ENCODE assay signal across 25 cellular contexts in the genomic region with DNA sequence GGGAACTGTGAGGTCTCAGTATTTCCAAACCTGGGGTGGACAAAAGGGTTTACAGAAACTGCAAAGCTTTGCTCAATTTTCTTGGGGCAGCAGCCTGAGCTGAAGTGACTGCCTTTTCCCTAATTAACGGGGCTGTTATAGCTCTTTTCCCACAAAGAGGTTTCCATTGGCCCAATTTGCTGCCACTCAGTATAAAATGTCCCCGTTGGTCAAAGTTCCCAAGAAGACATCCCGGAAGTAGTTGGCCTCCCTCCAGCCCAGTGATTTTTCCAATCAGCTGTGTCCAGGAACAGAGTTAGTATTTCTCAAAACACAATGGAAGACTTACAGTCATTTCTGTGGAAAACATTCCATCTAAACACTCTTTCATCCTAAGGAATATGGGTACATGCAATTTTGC.
DNase-seq lines count a peak whose midpoint lies in the region; ATAC-seq, FAIRE-seq and TF ChIP-seq lines count a peak whose summit lies in the region.
"Had no signal": no experiment of that assay in that cellular context is flagged by ENCODE, and none has a peak within 500 bp of the region (broad histone marks: within the 10 kb centered on the region; RNA-seq: fewer than 3 reads in every experiment).

No MANE protein-coding gene starts in this region.

- no peak overlapping the region for H3K56ac ChIP-seq in H1 (replicated peaks; ENCODE audit: insufficient read length, low read depth, low read length)

- WGBS in H1 (ENCODE audit: extremely low coverage in 1 of 2, insufficient coverage in 1 of 2, insufficient read length in 1 of 2, insufficient replicate concordance in 2 of 2, low coverage in 1 of 2, low lambda C conversion rate in 2 of 2, missing lambda C conversion rate in 1 of 2), 2 experiments, result 89% methylated on average over 3 of the region's 3 CpGs; no CpG with 5 or more reads in 1 of the 2 experiments

- H3K4me3 ChIP-seq in BE2C (ENCODE audit: low read depth, low read length) (no peak overlapping the region), SJCRH30 (no peak overlapping the region), H1 (ENCODE audit: extremely low read depth in 1 of 4, insufficient read depth in 2 of 4, low read depth in 3 of 4, low read length in 4 of 4) (no peak overlapping the region), H7 (ENCODE audit: insufficient read depth, low read depth, low read length) (no peak overlapping the region)
- H3K4me3 ChIP-seq: A549, left ventricle myocardium inferior, Peyer's patch, skin epidermis, thyroid gland had no signal

- H3K4me1 ChIP-seq in BE2C (no peaks in the 10 kb centered on the region), SJCRH30 (no peaks in the 10 kb centered on the region), H1 (replicated peaks in 1 of 4; ENCODE audit: control insufficient read depth in 3 of 4, insufficient read depth in 4 of 4, low read length in 3 of 4) (no peaks in the 10 kb centered on the region)
- H3K4me1 ChIP-seq: A549, foreskin keratinocyte, left ventricle myocardium inferior, thyroid gland had no signal

- H3K4ac ChIP-seq in H1 (replicated peaks; ENCODE audit: insufficient read length, low read depth, low read length), result no peak overlapping the region

- TF ChIP-seq CTCF in BE2C (IDR thresholded peaks at IDR 0.05; ENCODE audit: low read depth, low read length), result no peak
- no peak for TF ChIP-seq CTCF in H1 (IDR thresholded peaks at IDR 0.05; ENCODE audit: control extremely low read depth in 1 of 3, insufficient read depth in 1 of 3, low read depth in 1 of 3, low read length in 3 of 3)

- no peaks in the 10 kb centered on the region for H3K79me2 ChIP-seq in H1 (ENCODE audit: control insufficient read depth in 1 of 2, insufficient read depth in 2 of 2, low read length in 2 of 2)

- CTCF ChIA-PET in H1 (lab: Charles Lee; ENCODE audit: partially characterized antibody), result interaction anchor here (0.8 to 1.3 kb wide), 2 partner anchors 14 to 550 kb away, joined by 3 read pairs; no protein-coding TSS in a partner anchor

- H3K9ac ChIP-seq in H1 (replicated peaks in 1 of 4; ENCODE audit: extremely low read depth in 1 of 4, low read depth in 3 of 4, low read length in 3 of 4), result no peak overlapping the region

- H4K91ac ChIP-seq in H1 (replicated peaks; ENCODE audit: insufficient read length, low read length), result no peak overlapping the region

- H3K27ac ChIP-seq in SJCRH30 (no peak overlapping the region), H1 (ENCODE audit: low read depth, low read length) (no peak overlapping the region)
- H3K27ac ChIP-seq: A549, foreskin keratinocyte, left ventricle myocardium inferior, Peyer's patch, skin epidermis, thyroid gland had no signal

- H3K36me3 ChIP-seq in BE2C (no peaks in the 10 kb centered on the region), SJCRH30 (no peaks in the 10 kb centered on the region), H1 (ENCODE audit: control insufficient read depth in 2 of 4, insufficient read depth in 4 of 4, low read length in 3 of 4) (no peaks in the 10 kb centered on the region), H7 (replicated peaks; ENCODE audit: control insufficient read depth, insufficient read depth, low read length) (no peaks in the 10 kb centered on the region)
- H3K36me3 ChIP-seq: left ventricle myocardium inferior, Peyer's patch, thyroid gland had no signal

- TF ChIP-seq POLR2A in H1 (IDR thresholded peaks at IDR 0.05; ENCODE audit: control extremely low read depth in 1 of 2, low read depth in 2 of 2, low read length in 2 of 2), result no peak

- DNase-seq in BE2C (peak; percentile 13), SJCRH30 (peak; percentile 37 to 42), H1 (ENCODE audit: low read depth in 1 of 2, low spot score in 2 of 2) (no peak), inferior parietal cortex (ENCODE audit: extremely low spot score) (peak; percentile 13), ureter (ENCODE audit: low spot score) (no peak), H7 (no peak)
- DNase-seq: activated CD4-positive, alpha-beta T cell treated with anti-CD3 and anti-CD28 coated beads, Interleukin-2, amount 10 ng/mL, durations not matched to agents 7 days and 5 days; activated CD8-positive, alpha-beta memory T cell treated with anti-CD3 and anti-CD28 coated beads, Interleukin-2, amount 10 ng/mL, durations not matched to agents 7 days and 5 days; activated T-cell treated with anti-CD3 and anti-CD28 coated beads, Interleukin-2, amount 50 U/mL, for 48 hours; DMS53; foreskin keratinocyte; GDM1; left ventricle myocardium inferior; naive thymus-derived CD8-positive, alpha-beta T cell; NCI-H1048; NCI-H187; NCI-H69; Peyer's patch; stimulated activated CD8-positive, alpha-beta memory T cell treated with anti-CD3 and anti-CD28 coated beads, Interleukin-4, amount 100 ng/mL, for 48 hours; stimulated activated naive CD8-positive, alpha-beta T cell treated with anti-CD3 and anti-CD28 coated beads, Interleukin-15, amount 100 ng/mL, for 72 hours; thyroid gland had no signal

- H2BK5ac ChIP-seq in H1 (ENCODE audit: low read depth, low read length), result no peak overlapping the region

- H3K4me2 ChIP-seq in H1 (ENCODE audit: insufficient read depth in 1 of 2, low read depth in 2 of 2, low read length in 2 of 2), result no peak overlapping the region
- H3K4me2 ChIP-seq: A549 had no signal

- H4K20me1 ChIP-seq in H1 (replicated peaks in 1 of 2; ENCODE audit: control insufficient read depth in 1 of 2, insufficient read depth in 2 of 2, low read length in 2 of 2), result no peaks in the 10 kb centered on the region

- no peak for FAIRE-seq in H1 (lab: Jason Lieb, UNC)
- FAIRE-seq: A549 had no signal

- H3K14ac ChIP-seq in H1 (ENCODE audit: insufficient read length), result no peak overlapping the region

- no peaks in the 10 kb centered on the region for H3K23me2 ChIP-seq in H1 (ENCODE audit: low read depth, low read length)

- H2AFZ ChIP-seq in H1 (ENCODE audit: low read length), result 0 out of 2 replicates have a peak overlapping the region, but pooled peaks have one; percentile 66

- H3K27me3 ChIP-seq in BE2C (no peaks in the 10 kb centered on the region), SJCRH30 (no peaks in the 10 kb centered on the region), H1 (replicated peaks in 1 of 4; ENCODE audit: control insufficient read depth in 3 of 4, extremely low read depth in 1 of 4, insufficient read depth in 3 of 4, low read length in 3 of 4) (no peaks in the 10 kb centered on the region), H7 (ENCODE audit: control insufficient read depth, insufficient read depth, low read length) (no peaks in the 10 kb centered on the region)
- H3K27me3 ChIP-seq: foreskin keratinocyte, Peyer's patch, thyroid gland had no signal

- no peak overlapping the region for H3K18ac ChIP-seq in H1 (ENCODE audit: extremely low read depth, low read length)

- H3K23ac ChIP-seq in H1 (ENCODE audit: insufficient read length), result no peak overlapping the region

- H2AK5ac ChIP-seq in H1 (ENCODE audit: low read depth, low read length), result no peak overlapping the region

- TF ChIP-seq EP300 in H1 (IDR thresholded peaks at IDR 0.05; ENCODE audit: borderline replicate concordance in 1 of 2, low read depth in 2 of 2, low read length in 2 of 2), result no peak

- ATAC-seq in GM19467 (IDR thresholded peaks at IDR 0.05; ENCODE audit: unreplicated experiment) (no peak), HG03139 (IDR thresholded peaks at IDR 0.05; ENCODE audit: unreplicated experiment) (no peak)
- ATAC-seq: A549; activated CD8-positive, alpha-beta memory T cell treated with anti-CD3 and anti-CD28 coated beads, Interleukin-2, amount 10 ng/mL, durations not matched to agents 7 days and 5 days; foreskin keratinocyte; naive thymus-derived CD8-positive, alpha-beta T cell; stimulated activated naive CD8-positive, alpha-beta T cell treated with anti-CD3 and anti-CD28 coated beads, Interleukin-15, amount 100 ng/mL, for 72 hours had no signal

- H2BK15ac ChIP-seq in H1 (ENCODE audit: low read length), result no peak overlapping the region

- no peak overlapping the region for H4K5ac ChIP-seq in H1 (ENCODE audit: insufficient read length, low read depth, low read length)

- no peaks in the 10 kb centered on the region for H3K79me1 ChIP-seq in H1 (ENCODE audit: low read depth, low read length)

- H2BK120ac ChIP-seq in H1 (replicated peaks; ENCODE audit: low read depth, low read length), result no peak overlapping the region

- H4K8ac ChIP-seq in H1 (ENCODE audit: extremely low read depth, insufficient read depth, low read length), result no peak overlapping the region

- POLR2A ChIA-PET in H1 (lab: Charles Lee; ENCODE audit: partially characterized antibody), result no interaction called here

- no peak overlapping the region for H2BK20ac ChIP-seq in H1 (ENCODE audit: low read length)

- H3K9me3 ChIP-seq in BE2C (no peaks in the 10 kb centered on the region), SJCRH30 (replicated peaks) (no peaks in the 10 kb centered on the region), H1 (ENCODE audit: insufficient read depth in 2 of 2, low read depth in 1 of 2, low read length in 1 of 2) (no peaks in the 10 kb centered on the region)
- H3K9me3 ChIP-seq: A549, left ventricle myocardium inferior, Peyer's patch, thyroid gland had no signal

- TF ChIP-seq RAD21 in H1 (IDR thresholded peaks at IDR 0.05 in 1 of 2, conservative IDR thresholded peaks at IDR 0.05 in 1 of 2; ENCODE audit: low read depth in 2 of 2, low read length in 2 of 2), result no peak

- no peak overlapping the region for H2BK12ac ChIP-seq in H1 (ENCODE audit: low read depth, low read length)

TF ChIP-seq in H1, 55 proteins besides CTCF, POLR2A, EP300 and RAD21:
- TF ChIP-seq CTBP2 (IDR thresholded peaks at IDR 0.05; ENCODE audit: borderline replicate concordance, insufficient read depth, insufficient read length, low read length) (no peak), CHD2 (IDR thresholded peaks at IDR 0.05; ENCODE audit: low read length) (no peak), SUZ12 (IDR thresholded peaks at IDR 0.05; ENCODE audit: low read length) (no peak), BRCA1 (IDR thresholded peaks at IDR 0.05; ENCODE audit: low read depth, low read length) (no peak), MAX (IDR thresholded peaks at IDR 0.05) (no peak), TAF1 (IDR thresholded peaks at IDR 0.05; ENCODE audit: low read depth, low read length) (no peak), SAP30 (IDR thresholded peaks at IDR 0.05; ENCODE audit: insufficient read depth, insufficient replicate concordance, low read length) (no peak), KDM5A (IDR thresholded peaks at IDR 0.05; ENCODE audit: low read length) (no peak), RBBP5 (IDR thresholded peaks at IDR 0.05; ENCODE audit: borderline replicate concordance, low read depth, low read length) (no peak), SIN3A (conservative IDR thresholded peaks at IDR 0.05 in 1 of 2, IDR thresholded peaks at IDR 0.05 in 1 of 2; ENCODE audit: low read depth in 1 of 2, low read length in 2 of 2) (no peak)

Comparison
In these comparisons a context has a peak if more than half of its experiments do, and no peak if none do; other contexts are left out.
1. DNase-seq: peak in BE2C (single experiment), SJCRH30 (2 of 2) and inferior parietal cortex (single experiment); none in H1 (0 of 2), ureter (single experiment) and H7 (single experiment).